In the genomic region with DNA sequence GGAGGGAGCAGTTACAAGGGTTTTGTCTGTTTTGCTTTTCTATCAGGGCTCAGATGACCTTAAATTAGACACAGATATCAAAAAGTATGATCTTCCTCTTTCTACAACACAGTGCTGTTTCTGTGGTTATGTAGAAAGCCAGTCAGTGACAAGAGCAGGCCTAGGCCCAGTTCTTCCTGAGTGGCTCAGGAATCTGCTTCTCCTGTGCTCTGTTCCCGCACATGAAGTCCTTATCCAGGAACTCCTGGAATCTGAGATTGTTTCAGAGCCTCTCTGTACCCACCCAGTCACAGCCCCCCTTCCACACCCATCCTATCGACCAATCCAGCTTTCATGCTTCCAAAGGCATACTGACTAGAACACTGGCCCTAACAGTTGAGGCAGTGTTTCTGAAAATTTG, we compare ENCODE assay signal across 10 cellular contexts. TPM values are rescaled to one million over a fixed set of nuclear protein-coding genes. Genes with fewer than 3 reads are reported as not detected.
A peak's percentile ranks its signal among the peaks of the same experiment; 100 is the strongest.
DNase-seq lines count a peak whose midpoint lies in the region; ATAC-seq and TF ChIP-seq lines count a peak whose summit lies in the region.
"Had no signal": no experiment of that assay in that cellular context is flagged by ENCODE, and none has a peak within 500 bp of the region (broad histone marks: within the 10 kb centered on the region; RNA-seq: fewer than 3 reads in every experiment).

No MANE protein-coding gene starts in this region.

- 31% methylated on average over 2 of the region's 2 CpGs for WGBS in right cardiac atrium

- H3K4me1 ChIP-seq in right cardiac atrium (ENCODE audit: control insufficient read depth, insufficient read depth, low read length) (peaks cover 5% of the 10 kb centered on the region), upper lobe of right lung (peaks cover 8% of the 10 kb centered on the region)

- H3K4me1 Mint-ChIP-seq in activated T-cell treated with anti-CD3 and anti-CD28 coated beads, Interleukin-2, amount 50 U/mL, for 72 hours (ENCODE audit: low read depth): peaks cover 35% of the 10 kb centered on the region
- H3K4me1 Mint-ChIP-seq in T-helper 17 cell: peaks cover 32% of the 10 kb centered on the region

- H3K36me3 Mint-ChIP-seq in activated T-cell treated with anti-CD3 and anti-CD28 coated beads, Interleukin-2, amount 50 U/mL, for 72 hours (ENCODE audit: insufficient read depth in 2 of 2): peaks cover 3 to 21% of the 10 kb centered on the region in 2 donors
- peaks cover 7% of the 10 kb centered on the region for H3K36me3 Mint-ChIP-seq in T-helper 17 cell (ENCODE audit: low read depth)

- H3K9me3 Mint-ChIP-seq in activated T-cell treated with anti-CD3 and anti-CD28 coated beads, Interleukin-2, amount 50 U/mL, for 72 hours: no peaks in the 10 kb centered on the region

- peak overlapping the region; percentile 91 for H3K27ac Mint-ChIP-seq in activated T-cell treated with anti-CD3 and anti-CD28 coated beads, Interleukin-2, amount 50 U/mL, for 72 hours
- peak overlapping the region; percentile 88 for H3K27ac Mint-ChIP-seq in T-helper 17 cell

- H3K27me3 Mint-ChIP-seq in activated T-cell treated with anti-CD3 and anti-CD28 coated beads, Interleukin-2, amount 50 U/mL, for 72 hours (ENCODE audit: low read depth): no peaks in the 10 kb centered on the region
- H3K27me3 Mint-ChIP-seq in T-helper 17 cell: no peaks in the 10 kb centered on the region

- TF ChIP-seq CTCF in upper lobe of right lung (IDR thresholded peaks at IDR 0.05): no peak

- H3K4me3 Mint-ChIP-seq in activated T-cell treated with anti-CD3 and anti-CD28 coated beads, Interleukin-2, amount 50 U/mL, for 72 hours: no peak overlapping the region
- peak overlapping the region; percentile 19 for H3K4me3 Mint-ChIP-seq in T-helper 17 cell

- intact Hi-C loops in right cardiac atrium (cut with DNase I) (no loop called here), upper lobe of right lung (cut with DNase I) (no loop called here)

- H3K27ac ChIP-seq in right cardiac atrium (ENCODE audit: low read length) (no peak overlapping the region), upper lobe of right lung (peak overlapping the region; percentile 48)

- DNase-seq in activated T-cell treated with anti-CD3 and anti-CD28 coated beads, Interleukin-2, amount 50 U/mL, for 72 hours: no peak
- no peak for DNase-seq in activated T-cell treated with anti-CD3 and anti-CD28 coated beads, Interleukin-2, amount 50 U/mL, for 48 hours
- DNase-seq in T-helper 17 cell (no peak), right cardiac atrium (no peak), upper lobe of right lung (no peak), HEK293T (ENCODE audit: extremely low spot score) (no peak), DMS153 treated with DMSO at 0.1 percent for 48 hours (lab: John Stamatoyannopoulos, UW; ENCODE audit: unreplicated experiment) (no peak), D341Med (ENCODE audit: low spot score) (no peak)
- DNase-seq: activated CD4-positive, alpha-beta T cell treated with anti-CD3 and anti-CD28 coated beads for 48 hours; NCI-H1092 treated with DMSO at 0.1 percent for 48 hours had no signal

- CTCF ChIA-PET in HEK293T (lab: Yijun Ruan, JAX): no interaction called here

- H3K27me3 ChIP-seq in right cardiac atrium (ENCODE audit: control insufficient read depth, insufficient read depth): no peaks in the 10 kb centered on the region
- no peaks in the 10 kb centered on the region for H3K27me3 ChIP-seq in upper lobe of right lung

- H3K9me3 ChIP-seq in T-helper 17 cell (ENCODE audit: control insufficient read depth, low read length, poor library complexity, severe bottlenecking) (no peaks in the 10 kb centered on the region), right cardiac atrium (ENCODE audit: control insufficient read depth, low read length) (no peaks in the 10 kb centered on the region), upper lobe of right lung (no peaks in the 10 kb centered on the region)

- no peak for ATAC-seq in activated T-cell treated with anti-CD3 and anti-CD28 coated beads, Interleukin-2, amount 50 U/mL, for 72 hours (replicated peaks in 1 of 2)
- ATAC-seq in T-helper 17 cell: peak; percentile 9
- peak; percentile 27 to 55 for ATAC-seq in right cardiac atrium
- ATAC-seq in upper lobe of right lung: peak; percentile 63

- H3K36me3 ChIP-seq in upper lobe of right lung: peaks cover 72% of the 10 kb centered on the region

- H3K4me3 ChIP-seq in right cardiac atrium (ENCODE audit: low read length) (no peak overlapping the region), upper lobe of right lung (no peak overlapping the region)

- POLR2A ChIA-PET in HEK293T (lab: Yijun Ruan, JAX): no interaction called here

TF ChIP-seq in HEK293T, 16 proteins besides CTCF, POLR2A, EP300 and RAD21:
- TF ChIP-seq LEF1 (IDR thresholded peaks at IDR 0.05; ENCODE audit: borderline replicate concordance) (no peak), FOXM1 (IDR thresholded peaks at IDR 0.05; ENCODE audit: borderline replicate concordance) (no peak), FOXK2 (IDR thresholded peaks at IDR 0.05) (no peak), BHLHE40 (IDR thresholded peaks at IDR 0.05; ENCODE audit: borderline replicate concordance) (no peak), ELF4 (IDR thresholded peaks at IDR 0.05) (no peak), ARNT (IDR thresholded peaks at IDR 0.05) (no peak), CTBP1 (IDR thresholded peaks at IDR 0.05; ENCODE audit: borderline replicate concordance) (no peak), HDGF (IDR thresholded peaks at IDR 0.05; ENCODE audit: borderline replicate concordance) (no peak)
- TF ChIP-seq, protein P1, sequence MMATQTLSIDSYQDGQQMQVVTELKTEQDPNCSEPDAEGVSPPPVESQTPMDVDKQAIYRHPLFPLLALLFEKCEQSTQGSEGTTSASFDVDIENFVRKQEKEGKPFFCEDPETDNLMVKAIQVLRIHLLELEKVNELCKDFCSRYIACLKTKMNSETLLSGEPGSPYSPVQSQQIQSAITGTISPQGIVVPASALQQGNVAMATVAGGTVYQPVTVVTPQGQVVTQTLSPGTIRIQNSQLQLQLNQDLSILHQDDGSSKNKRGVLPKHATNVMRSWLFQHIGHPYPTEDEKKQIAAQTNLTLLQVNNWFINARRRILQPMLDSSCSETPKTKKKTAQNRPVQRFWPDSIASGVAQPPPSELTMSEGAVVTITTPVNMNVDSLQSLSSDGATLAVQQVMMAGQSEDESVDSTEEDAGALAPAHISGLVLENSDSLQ (IDR thresholded peaks at IDR 0.05): no peak

RNA-seq across cellular contexts. Expression of a gene that starts 40.4 kb away (rescaled TPM):
- 10 to 100 TPM; 23.4 to 27.6 TPM for total RNA-seq in activated T-cell treated with anti-CD3 and anti-CD28 coated beads, Interleukin-2, amount 50 U/mL, for 72 hours
- total RNA-seq in T-helper 17 cell: 10 to 100 TPM; 20.6 to 21.2 TPM
- 10 to 100 TPM; 16.6 to 17.3 (median 17.0) TPM for total RNA-seq in right cardiac atrium
- polyA plus RNA-seq in right cardiac atrium: 9.4 TPM
- 19.2 TPM for total RNA-seq in upper lobe of right lung

RNA-seq across cellular contexts. Expression of a gene that starts 50.3 kb away (rescaled TPM):
- total RNA-seq in activated T-cell treated with anti-CD3 and anti-CD28 coated beads, Interleukin-2, amount 50 U/mL, for 72 hours: 10 to 100 TPM; 72.2 to 91.9 TPM
- 100 to 1,000 TPM; 106 to 126 TPM for total RNA-seq in T-helper 17 cell
- 100 to 1,000 TPM in 1 of 4 donors, 10 to 100 TPM in 3; 44.0 to 137 (median 58.3) TPM for total RNA-seq in right cardiac atrium
- 24.7 TPM for polyA plus RNA-seq in right cardiac atrium
- total RNA-seq in upper lobe of right lung: 80.1 TPM

Comparison
In these comparisons a context has a peak if more than half of its experiments do, and no peak if none do; other contexts are left out.
1. ATAC-seq: peak in T-helper 17 cell (single experiment), right cardiac atrium (2 of 2) and upper lobe of right lung (single experiment); none in activated T-cell treated with anti-CD3 and anti-CD28 coated beads, Interleukin-2, amount 50 U/mL, for 72 hours (0 of 2).